4 cellular contexts compared by ENCODE assay signal in genomic region chr7:6937746-6938145, GRCh38.
DNase-seq lines count a peak whose midpoint lies in the region; TF ChIP-seq lines count a peak whose summit lies in the region.
"Not testable (repeated sequence)": the region's sequence is repeated elsewhere in the genome, so short reads cannot be mapped to it uniquely, and the experiment has no call there.

No MANE protein-coding gene starts in this region.

- H2AFZ ChIP-seq in neural progenitor cell (replicated peaks): not testable (repeated sequence)

- intact Hi-C loops in posterior vena cava (cut with DNase I): not testable (repeated sequence)

- not testable (repeated sequence) for H3K9me3 ChIP-seq in NT2/D1 (ENCODE audit: insufficient read depth, low read length); neural progenitor cell (ENCODE audit: low read depth)

- H3K9ac ChIP-seq in NT2/D1 (ENCODE audit: insufficient read length, low read depth): peak overlapping the region; percentile 32
- not testable (repeated sequence) for H3K9ac ChIP-seq in neural progenitor cell

- H3K4me3 Mint-ChIP-seq in neural progenitor cell: not testable (repeated sequence)

- H3K4me3 ChIP-seq in NT2/D1 (ENCODE audit: insufficient read length, low read depth); fibroblast of the aortic adventitia (ENCODE audit: low read depth, low read length); neural progenitor cell: not testable (repeated sequence)

- not testable (repeated sequence) for H3K27me3 ChIP-seq in NT2/D1 (ENCODE audit: insufficient read depth, insufficient read length); neural progenitor cell

- H4K20me1 ChIP-seq in neural progenitor cell (ENCODE audit: low read depth): not testable (repeated sequence)

- not testable (repeated sequence) for H3K27ac ChIP-seq in neural progenitor cell

- not testable (repeated sequence) for TF ChIP-seq CTCF in fibroblast of the aortic adventitia (IDR thresholded peaks at IDR 0.05; ENCODE audit: insufficient read depth, low read length); neural progenitor cell (IDR thresholded peaks at IDR 0.05)

- peak overlapping the region; percentile 66 for H3K27ac Mint-ChIP-seq in neural progenitor cell

- H3K27me3 Mint-ChIP-seq in neural progenitor cell (ENCODE audit: insufficient read depth, low read depth): not testable (repeated sequence)

- H3K4me1 Mint-ChIP-seq in neural progenitor cell: not testable (repeated sequence)

- not testable (repeated sequence) for H3K4me1 ChIP-seq in NT2/D1 (ENCODE audit: insufficient read depth, insufficient read length); neural progenitor cell

- not testable (repeated sequence) for H3K79me2 ChIP-seq in neural progenitor cell (ENCODE audit: low read depth)

- H3K4me2 ChIP-seq in neural progenitor cell: not testable (repeated sequence)

- DNase-seq in NT2/D1 (ENCODE audit: low read depth, low spot score); neural progenitor cell (ENCODE audit: low spot score): not testable (repeated sequence)
- DNase-seq in fibroblast of the aortic adventitia (ENCODE audit: low read depth) (peak; percentile 17), posterior vena cava (ENCODE audit: low spot score) (peak; percentile 66)

- H3F3A ChIP-seq in neural progenitor cell (ENCODE audit: low read depth): not testable (repeated sequence)

- not testable (repeated sequence) for H3K36me3 ChIP-seq in NT2/D1 (ENCODE audit: insufficient read depth, insufficient read length, low read length); neural progenitor cell

- not testable (repeated sequence) for H3K9me3 Mint-ChIP-seq in neural progenitor cell

- H3K36me3 Mint-ChIP-seq in neural progenitor cell: not testable (repeated sequence)
